Comparison of ENCODE assay signal across 25 cellular contexts in the genomic region with DNA sequence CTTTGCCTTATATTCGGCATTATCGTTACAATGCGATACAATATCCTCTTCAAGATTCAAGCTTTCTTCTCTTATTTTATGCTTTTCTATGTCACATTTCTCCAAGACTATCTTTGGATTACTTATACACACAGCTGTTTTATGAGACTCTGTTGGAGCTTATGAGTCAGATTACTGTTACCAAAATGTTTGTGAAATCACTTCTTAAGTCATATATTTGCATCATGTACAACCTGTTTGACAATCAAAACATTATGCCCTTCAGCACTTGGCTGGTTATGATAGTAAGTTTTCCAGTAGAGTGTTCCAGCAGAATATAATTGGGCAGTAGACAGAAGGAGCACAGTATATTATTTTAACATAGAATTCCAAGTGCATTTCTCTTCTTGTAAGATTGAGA. TPM values are rescaled to one million over a fixed set of nuclear protein-coding genes. Genes with fewer than 3 reads are reported as not detected.
A peak's percentile ranks its signal among the peaks of the same experiment; 100 is the strongest.
DNase-seq lines count a peak whose midpoint lies in the region; ATAC-seq and TF ChIP-seq lines count a peak whose summit lies in the region.
"Had no signal": no experiment of that assay in that cellular context is flagged by ENCODE, and none has a peak within 500 bp of the region (broad histone marks: within the 10 kb centered on the region; RNA-seq: fewer than 3 reads in every experiment).

No MANE protein-coding gene starts in this region.

- no peak for TF ChIP-seq CTCF in AG09309 (IDR thresholded peaks at IDR 0.05; ENCODE audit: control insufficient read depth, insufficient read depth, low read depth, low read length, missing control alignments)
- TF ChIP-seq CTCF in IMR-90 (conservative IDR thresholded peaks at IDR 0.05; ENCODE audit: low read depth, low read length) = no peak
- TF ChIP-seq CTCF in choroid plexus epithelial cell (conservative IDR thresholded peaks at IDR 0.05; ENCODE audit: low read depth, low read length) = no peak
- no peak for TF ChIP-seq CTCF in foreskin fibroblast (IDR thresholded peaks at IDR 0.05; ENCODE audit: low read depth, low read length)
- TF ChIP-seq CTCF in heart right ventricle (IDR thresholded peaks at IDR 0.05) = no peak

- no peak overlapping the region for H4K91ac ChIP-seq in IMR-90 (ENCODE audit: insufficient read depth, low read depth, low read length)

- ATAC-seq in IMR-90 (ENCODE audit: low read depth) (peak; percentile 19; the same call in 1 of the 2 replicates), right cardiac atrium (no peak), heart right ventricle (no peak), Right ventricle myocardium superior (ENCODE audit: poor library complexity) (no peak)
- ATAC-seq: activated CD4-positive, CD25-positive, alpha-beta regulatory T cell treated with anti-CD3 and anti-CD28 coated beads, Interleukin-2, amount 50 U/mL, for 24 hours; left lung; naive thymus-derived CD4-positive, alpha-beta T cell; stimulated activated naive CD8-positive, alpha-beta T cell treated with anti-CD3 and anti-CD28 coated beads, Interleukin-15, Interleukin-2, amounts not matched to agents 100 U/mL and 50 U/mL, for 24 hours had no signal

- no peak overlapping the region for H3K14ac ChIP-seq in IMR-90 (replicated peaks; ENCODE audit: low read depth, low read length)

- H3K9me1 ChIP-seq in IMR-90 (ENCODE audit: insufficient read depth, low read length) = no peaks in the 10 kb centered on the region

- H3K79me1 ChIP-seq in IMR-90 (ENCODE audit: low read depth in 1 of 2, low read length in 2 of 2) = no peaks in the 10 kb centered on the region

- no peak overlapping the region for H2BK120ac ChIP-seq in IMR-90 (ENCODE audit: low read depth, low read length)

- H3K27ac ChIP-seq in IMR-90 (ENCODE audit: insufficient read depth, low read length) (no peak overlapping the region), right cardiac atrium (ENCODE audit: low read length) (no peak overlapping the region), heart right ventricle (no peak overlapping the region)
- H3K27ac ChIP-seq: left lung, thoracic aorta had no signal

- no peak overlapping the region for H3K4ac ChIP-seq in IMR-90 (ENCODE audit: low read depth, low read length)

- H4K20me1 ChIP-seq in IMR-90 (ENCODE audit: insufficient read depth, low read length) = no peaks in the 10 kb centered on the region; the same call in 1 of the 2 replicates

- H3K4me1 ChIP-seq in IMR-90 (ENCODE audit: control insufficient read depth, insufficient read depth, low read length) = peaks cover 7% of the 10 kb centered on the region
- no peaks in the 10 kb centered on the region for H3K4me1 ChIP-seq in right cardiac atrium (ENCODE audit: control insufficient read depth, insufficient read depth, low read length)
- H3K4me1 ChIP-seq in heart right ventricle = no peaks in the 10 kb centered on the region
- H3K4me1 ChIP-seq: left lung had no signal

- H3K23ac ChIP-seq in IMR-90 (ENCODE audit: low read depth, low read length) = no peak overlapping the region

- no peak overlapping the region for H2AK5ac ChIP-seq in IMR-90 (ENCODE audit: low read depth, low read length)

- H3K4me2 ChIP-seq in IMR-90 (ENCODE audit: low read depth, low read length) = no peak overlapping the region

- DNase-seq in AG09309 (ENCODE audit: low read depth) (peak; percentile 72), IMR-90 (peak; percentile 73), choroid plexus epithelial cell (ENCODE audit: low read depth) (peak; percentile 51), foreskin fibroblast (peak; percentile 16 to 60), right cardiac atrium (no peak), NCI-H146 treated with DMSO at 0.1 percent for 48 hours (lab: John Stamatoyannopoulos, UW; ENCODE audit: unreplicated experiment) (no peak), heart right ventricle (no peak), Right ventricle myocardium superior (no peak)
- DNase-seq: activated CD4-positive, alpha-beta memory T cell treated with anti-CD3 and anti-CD28 coated beads, Interleukin-2, amount 10 ng/mL, durations not matched to agents 7 days and 5 days; DMS153; GDM1; H7; KBM-7; left lung; midbrain; naive thymus-derived CD4-positive, alpha-beta T cell; NCI-H1436 treated with DMSO at 0.1 percent for 48 hours; NCI-H2107; NCI-H446 treated with DMSO at 0.1 percent for 48 hours; NCI-H82; RPMI8226; stimulated activated naive CD8-positive, alpha-beta T cell treated with anti-CD3 and anti-CD28 coated beads, Interleukin-15, Interleukin-2, amounts not matched to agents 100 U/mL and 50 U/mL, for 24 hours; T-helper 1 cell had no signal

- H2AFZ ChIP-seq in IMR-90 (replicated peaks; ENCODE audit: low read length, poor library complexity) = no peak overlapping the region

- no peak overlapping the region for H3K9ac ChIP-seq in IMR-90 (ENCODE audit: low read depth, low read length)

- BruUV-seq in IMR-90 (replicated peaks; lab: Mats Ljungman, UMichigan) = no TSS peak

- POLR2A ChIA-PET in IMR-90 (lab: Charles Lee; ENCODE audit: unreplicated experiment) = no interaction called here

- CTCF ChIA-PET in IMR-90 (lab: Yijun Ruan, JAX) = no interaction called here

- H3K4me3 ChIP-seq in AG09309 (ENCODE audit: control insufficient read depth, low read depth, low read length) = no peak overlapping the region
- H3K4me3 ChIP-seq in IMR-90 (ENCODE audit: insufficient read depth, low read depth, low read length) = no peak overlapping the region
- H3K4me3 ChIP-seq in choroid plexus epithelial cell (ENCODE audit: low read depth, low read length) = no peak overlapping the region
- H3K4me3 ChIP-seq in foreskin fibroblast (ENCODE audit: low read depth in 1 of 2, low read length in 2 of 2) = no peak overlapping the region
- no peak overlapping the region for H3K4me3 ChIP-seq in right cardiac atrium (ENCODE audit: low read length)
- no peak overlapping the region for H3K4me3 ChIP-seq in heart right ventricle
- H3K4me3 ChIP-seq: left lung, thoracic aorta had no signal

- no peak overlapping the region for H4K8ac ChIP-seq in IMR-90 (ENCODE audit: low read depth in 2 of 2, low read length in 2 of 2)

- intact Hi-C loops in IMR-90 (cut with micrococcal nuclease) (no loop called here), right cardiac atrium (cut with DNase I) (no loop called here), heart right ventricle (cut with DNase I) (no loop called here), Right ventricle myocardium superior (cut with DNase I) (no loop called here)

- no CpG with 5 or more reads among the region's 3 CpGs for WGBS in IMR-90 (ENCODE audit: extremely low coverage in 2 of 2, insufficient read length in 1 of 2), 2 experiments
- 97% methylated on average over 3 of the region's 3 CpGs for WGBS in right cardiac atrium
- WGBS in heart right ventricle, 2 donors = 97 to 98% methylated on average over 3 of the region's 3 CpGs

- no peak overlapping the region for H2BK15ac ChIP-seq in IMR-90 (ENCODE audit: low read depth, low read length)

- TF ChIP-seq POLR2A in IMR-90 (IDR thresholded peaks at IDR 0.05; ENCODE audit: low read depth, low read length) = no peak

- dilution Hi-C loops in IMR-90 (cut with HindIII; ENCODE audit: low sequenced_read_pairs, unreplicated experiment) = no loop called here

- no peak overlapping the region for H4K5ac ChIP-seq in IMR-90 (ENCODE audit: low read depth, low read length)

- TF ChIP-seq RAD21 in IMR-90 (IDR thresholded peaks at IDR 0.05; ENCODE audit: low read length) = no peak

- no peak overlapping the region for H2AK9ac ChIP-seq in IMR-90 (replicated peaks; ENCODE audit: low read depth, low read length, poor library complexity)

- peaks cover 13% of the 10 kb centered on the region for H3K9me3 ChIP-seq in IMR-90 (ENCODE audit: control insufficient read depth, insufficient read depth, low read length)
- H3K9me3 ChIP-seq in right cardiac atrium (ENCODE audit: control insufficient read depth, low read length) = no peaks in the 10 kb centered on the region
- peaks cover 0 to 11% (median 4%) of the 10 kb centered on the region in 11 donors for H3K9me3 ChIP-seq in heart right ventricle
- H3K9me3 ChIP-seq: thoracic aorta had no signal

- H3K27me3 ChIP-seq in IMR-90 (ENCODE audit: control insufficient read depth, insufficient read depth, low read length) (peaks cover 31% of the 10 kb centered on the region), right cardiac atrium (ENCODE audit: control insufficient read depth, insufficient read depth) (no peaks in the 10 kb centered on the region), heart right ventricle (no peaks in the 10 kb centered on the region)
- H3K27me3 ChIP-seq: left lung had no signal

- H3K18ac ChIP-seq in IMR-90 (ENCODE audit: low read depth, low read length) = no peak overlapping the region

- no peak overlapping the region for H2BK5ac ChIP-seq in IMR-90 (ENCODE audit: low read depth, low read length, poor library complexity, severe bottlenecking)

- in situ Hi-C loops in IMR-90 (cut with MboI; ENCODE audit: low sequenced_read_pairs) = no loop called here

- H2BK20ac ChIP-seq in IMR-90 (ENCODE audit: low read depth, low read length) = no peak overlapping the region

- H3K36me3 ChIP-seq in IMR-90 (ENCODE audit: control insufficient read depth, insufficient read depth, low read length) = peaks cover 1% of the 10 kb centered on the region; the same call in 1 of the 2 replicates
- H3K36me3 ChIP-seq in heart right ventricle = no peaks in the 10 kb centered on the region
- H3K36me3 ChIP-seq: left lung, thoracic aorta had no signal

- no peak overlapping the region for H3K56ac ChIP-seq in IMR-90 (ENCODE audit: extremely low read depth, insufficient read depth, low read length)

TF ChIP-seq in IMR-90, 13 proteins besides CTCF, POLR2A, EP300 and RAD21 (continues in another document):
- TF ChIP-seq MAZ (IDR thresholded peaks at IDR 0.05; ENCODE audit: borderline replicate concordance, low read depth, low read length) (no peak), MAFK (IDR thresholded peaks at IDR 0.05; ENCODE audit: low read depth, low read length) (no peak), SMC3 (IDR thresholded peaks at IDR 0.05; ENCODE audit: low read depth, low read length) (no peak), CHD1 (IDR thresholded peaks at IDR 0.05; ENCODE audit: low read depth, low read length) (no peak), BHLHE40 (IDR thresholded peaks at IDR 0.05; ENCODE audit: low read depth, low read length) (no peak), MXI1 (IDR thresholded peaks at IDR 0.05; ENCODE audit: borderline replicate concordance, low read depth, low read length) (no peak)

RNA-seq across cellular contexts. Expression of gene BMP6, which starts 35.1 kb away (rescaled TPM):
- total RNA-seq in IMR-90 (2012; rRNA removed) (0.18 and 0.28 TPM in 2 replicates), right cardiac atrium (1 to 10 TPM; 2.3 to 4.7 (median 3.6) TPM), heart right ventricle (1 to 10 TPM; 1.3 to 4.1 (median 2.6) TPM), Right ventricle myocardium superior (2.6 TPM)
- polyA plus RNA-seq in IMR-90 (2012; rRNA removed) (0.19 TPM in 2 replicates), right cardiac atrium (3.0 TPM), heart right ventricle (1 to 10 TPM in 1 of 2 donors, under 1 TPM in 1; 0.59 to 3.4 TPM)
- polyA plus RNA-seq in IMR-90 (2012; cell fraction: cytosol; rRNA removed) = 0.14 and 0.20 TPM in 2 replicates
- polyA plus RNA-seq in IMR-90 (2012; cell fraction: nucleus; rRNA removed; ENCODE audit: low replicate concordance) = 0.07 and 0.17 TPM in 2 replicates
- total RNA-seq: activated CD4-positive, alpha-beta memory T cell treated with anti-CD3 and anti-CD28 coated beads, Interleukin-2, amount 10 ng/mL, durations not matched to agents 7 days and 5 days had no signal

Comparison
In these comparisons a context has a peak if more than half of its experiments do, and no peak if none do; other contexts are left out.
1. DNase-seq: peak in AG09309 (single experiment), IMR-90 (single experiment), choroid plexus epithelial cell (single experiment) and foreskin fibroblast (2 of 2); none in right cardiac atrium (0 of 3), NCI-H146 treated with DMSO at 0.1 percent for 48 hours (single experiment), heart right ventricle (0 of 2) and Right ventricle myocardium superior (single experiment).